2 cellular contexts compared by ENCODE assay signal in the genomic region with DNA sequence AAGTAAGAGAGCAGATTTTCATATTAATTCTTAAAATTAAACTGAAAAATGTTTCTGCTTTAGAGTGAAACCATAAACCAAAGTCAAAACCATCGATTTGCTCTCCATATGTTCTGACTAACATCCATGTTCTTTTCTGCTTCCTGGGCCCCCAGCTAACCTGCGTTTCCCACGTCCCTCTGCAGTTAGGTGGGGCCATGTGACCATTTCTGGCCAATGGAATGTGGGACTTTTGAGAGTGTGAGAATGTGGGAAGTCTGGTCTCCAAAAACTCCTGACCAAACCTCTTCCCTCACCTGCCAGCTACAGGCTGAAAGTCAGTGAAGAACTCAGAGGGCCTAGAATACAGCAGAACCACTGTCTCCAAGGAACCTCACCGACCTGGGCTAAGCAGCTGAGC.
TF ChIP-seq lines count a peak whose summit lies in the region.

No MANE protein-coding gene starts in this region.

TF ChIP-seq in IMR-90, 13 proteins besides CTCF, POLR2A, EP300 and RAD21:
- TF ChIP-seq NFE2L2 (IDR thresholded peaks at IDR 0.05; ENCODE audit: low read depth, low read length) (no peak), SMC3 (IDR thresholded peaks at IDR 0.05; ENCODE audit: low read depth, low read length) (no peak), RFX5 (IDR thresholded peaks at IDR 0.05; ENCODE audit: low read depth, low read length) (no peak), MAFK (IDR thresholded peaks at IDR 0.05; ENCODE audit: low read depth, low read length) (no peak), USF2 (IDR thresholded peaks at IDR 0.05; ENCODE audit: low read depth, low read length) (peak; percentile 24; the same call in 1 of the 2 replicates)
TF ChIP-seq in IMR-90: peak in this region for 1.

TF ChIP-seq in K562, 482 proteins besides CTCF, POLR2A, EP300 and RAD21:
- TF ChIP-seq NCOR1 (IDR thresholded peaks at IDR 0.05) (no peak), TAF15 (IDR thresholded peaks at IDR 0.05; ENCODE audit: low read depth, low read length) (no peak), HNRNPL (IDR thresholded peaks at IDR 0.05; ENCODE audit: low read depth, low read length) (no peak), RAD51 (IDR thresholded peaks at IDR 0.05; ENCODE audit: borderline replicate concordance, low read depth) (peak; percentile 42; the same call in 1 of the 2 replicates), FIP1L1 (IDR thresholded peaks at IDR 0.05; ENCODE audit: low read depth, low read length, poor library complexity, severe bottlenecking) (no peak), USF2 (CRISPR knock-in tag; IDR thresholded peaks at IDR 0.05) (peak; percentile 86), CC2D1A (IDR thresholded peaks at IDR 0.05) (no peak), ZFPM2 (CRISPR knock-in tag; IDR thresholded peaks at IDR 0.05) (no peak), ZNF324 (CRISPR knock-in tag; IDR thresholded peaks at IDR 0.05) (no peak), SMAD1 (IDR thresholded peaks at IDR 0.05; ENCODE audit: low read depth, low read length, partially characterized antibody) (no peak), USF1 (CRISPR knock-in tag; IDR thresholded peaks at IDR 0.05) (peak; percentile 84), SMARCA4 (IDR thresholded peaks at IDR 0.05) (no peak), CHD2 (IDR thresholded peaks at IDR 0.05; ENCODE audit: low read depth, low read length) (no peak), UBTF (IDR thresholded peaks at IDR 0.05; ENCODE audit: borderline replicate concordance in 1 of 2, low read depth in 2 of 2, low read length in 2 of 2) (no peak), MCM3 (IDR thresholded peaks at IDR 0.05) (no peak), ZNF3 (CRISPR knock-in tag; IDR thresholded peaks at IDR 0.05) (no peak), POLR2AphosphoS5 (IDR thresholded peaks at IDR 0.05; ENCODE audit: control insufficient read depth, insufficient read depth, low read depth, low read length) (no peak), SUPT5H (IDR thresholded peaks at IDR 0.05) (no peak), POLR3G (IDR thresholded peaks at IDR 0.05; ENCODE audit: extremely low read depth, insufficient read length, insufficient replicate concordance) (no peak)
- TF ChIP-seq, protein P1, sequence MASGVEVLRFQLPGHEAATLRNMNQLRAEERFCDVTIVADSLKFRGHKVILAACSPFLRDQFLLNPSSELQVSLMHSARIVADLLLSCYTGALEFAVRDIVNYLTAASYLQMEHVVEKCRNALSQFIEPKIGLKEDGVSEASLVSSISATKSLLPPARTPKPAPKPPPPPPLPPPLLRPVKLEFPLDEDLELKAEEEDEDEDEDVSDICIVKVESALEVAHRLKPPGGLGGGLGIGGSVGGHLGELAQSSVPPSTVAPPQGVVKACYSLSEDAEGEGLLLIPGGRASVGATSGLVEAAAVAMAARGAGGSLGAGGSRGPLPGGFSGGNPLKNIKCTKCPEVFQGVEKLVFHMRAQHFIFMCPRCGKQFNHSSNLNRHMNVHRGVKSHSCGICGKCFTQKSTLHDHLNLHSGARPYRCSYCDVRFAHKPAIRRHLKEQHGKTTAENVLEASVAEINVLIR (CRISPR knock-in tag; IDR thresholded peaks at IDR 0.05) = no peak
- TF ChIP-seq, protein P2, sequence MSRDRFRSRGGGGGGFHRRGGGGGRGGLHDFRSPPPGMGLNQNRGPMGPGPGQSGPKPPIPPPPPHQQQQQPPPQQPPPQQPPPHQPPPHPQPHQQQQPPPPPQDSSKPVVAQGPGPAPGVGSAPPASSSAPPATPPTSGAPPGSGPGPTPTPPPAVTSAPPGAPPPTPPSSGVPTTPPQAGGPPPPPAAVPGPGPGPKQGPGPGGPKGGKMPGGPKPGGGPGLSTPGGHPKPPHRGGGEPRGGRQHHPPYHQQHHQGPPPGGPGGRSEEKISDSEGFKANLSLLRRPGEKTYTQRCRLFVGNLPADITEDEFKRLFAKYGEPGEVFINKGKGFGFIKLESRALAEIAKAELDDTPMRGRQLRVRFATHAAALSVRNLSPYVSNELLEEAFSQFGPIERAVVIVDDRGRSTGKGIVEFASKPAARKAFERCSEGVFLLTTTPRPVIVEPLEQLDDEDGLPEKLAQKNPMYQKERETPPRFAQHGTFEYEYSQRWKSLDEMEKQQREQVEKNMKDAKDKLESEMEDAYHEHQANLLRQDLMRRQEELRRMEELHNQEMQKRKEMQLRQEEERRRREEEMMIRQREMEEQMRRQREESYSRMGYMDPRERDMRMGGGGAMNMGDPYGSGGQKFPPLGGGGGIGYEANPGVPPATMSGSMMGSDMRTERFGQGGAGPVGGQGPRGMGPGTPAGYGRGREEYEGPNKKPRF (IDR thresholded peaks at IDR 0.05; ENCODE audit: low read depth, low read length) = no peak
- TF ChIP-seq, protein P3, sequence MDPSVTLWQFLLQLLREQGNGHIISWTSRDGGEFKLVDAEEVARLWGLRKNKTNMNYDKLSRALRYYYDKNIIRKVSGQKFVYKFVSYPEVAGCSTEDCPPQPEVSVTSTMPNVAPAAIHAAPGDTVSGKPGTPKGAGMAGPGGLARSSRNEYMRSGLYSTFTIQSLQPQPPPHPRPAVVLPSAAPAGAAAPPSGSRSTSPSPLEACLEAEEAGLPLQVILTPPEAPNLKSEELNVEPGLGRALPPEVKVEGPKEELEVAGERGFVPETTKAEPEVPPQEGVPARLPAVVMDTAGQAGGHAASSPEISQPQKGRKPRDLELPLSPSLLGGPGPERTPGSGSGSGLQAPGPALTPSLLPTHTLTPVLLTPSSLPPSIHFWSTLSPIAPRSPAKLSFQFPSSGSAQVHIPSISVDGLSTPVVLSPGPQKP (CRISPR knock-in tag; IDR thresholded peaks at IDR 0.05) = no peak
